In genomic region chr18:57023483-57023882, GRCh38 we compare ENCODE assay signal across 28 cellular contexts.
DNase-seq lines count a peak whose midpoint lies in the region; ATAC-seq, FAIRE-seq and TF ChIP-seq lines count a peak whose summit lies in the region.
"Had no signal": no experiment of that assay in that cellular context is flagged by ENCODE, and none has a peak within 500 bp of the region (broad histone marks: within the 10 kb centered on the region; RNA-seq: fewer than 3 reads in every experiment).

No MANE protein-coding gene starts in this region.

- H4K20me1 ChIP-seq in SK-N-SH (ENCODE audit: insufficient read depth) = no peaks in the 10 kb centered on the region

- peak; percentile 55 for FAIRE-seq in endometrium (lab: Jason Lieb, UNC)
- FAIRE-seq: H54, K562 had no signal

- H3K27ac ChIP-seq in A673 (ENCODE audit: low read depth, low read length, poor library complexity, severe bottlenecking) (no peak overlapping the region), SK-N-SH (ENCODE audit: low read depth in 2 of 2, low read length in 1 of 2) (no peak overlapping the region)
- H3K27ac ChIP-seq: 22Rv1, colonic mucosa, left lung had no signal

- H3K4me1 ChIP-seq in A673 (ENCODE audit: insufficient read depth, low read length, poor library complexity, severe bottlenecking) = peaks cover 22% of the 10 kb centered on the region
- H3K4me1 ChIP-seq in SK-N-SH (ENCODE audit: control insufficient read depth in 1 of 2, insufficient read depth in 2 of 2, low read depth in 1 of 2, low read length in 1 of 2) = peaks cover 5 to 9% of the 10 kb centered on the region in 2 experiments; a peak in 3 of 4 replicates
- H3K4me1 ChIP-seq: colonic mucosa, left lung had no signal

- no peak overlapping the region for H3K9ac ChIP-seq in SK-N-SH

- H3F3A ChIP-seq in SK-N-SH (replicated peaks; ENCODE audit: insufficient read depth) = no peaks in the 10 kb centered on the region

- TF ChIP-seq CTCF in A673 (conservative IDR thresholded peaks at IDR 0.05; ENCODE audit: low read depth, low read length) = no peak
- TF ChIP-seq CTCF in SK-N-SH (IDR thresholded peaks at IDR 0.05) = no peak

- ATAC-seq in GM18511 (IDR thresholded peaks at IDR 0.05; ENCODE audit: unreplicated experiment) (peak; percentile 64), HG02885 (IDR thresholded peaks at IDR 0.05; ENCODE audit: poor library complexity, unreplicated experiment) (peak; percentile 76), SK-N-SH treated with all-trans-retinoic acid at 6 μM for 48 hours (no peak)
- ATAC-seq: effector memory CD8-positive, alpha-beta T cell; K562; left lung; naive thymus-derived CD8-positive, alpha-beta T cell; right cardiac atrium had no signal

- peak; percentile 61 for DNase-seq in A673 (ENCODE audit: low spot score)
- no peak for DNase-seq in stimulated activated CD4-positive, alpha-beta T cell treated with anti-CD3 and anti-CD28 coated beads, Interleukin-4, amount 100 ng/mL, for 24 hours
- DNase-seq in SK-N-SH = no peak
- no peak for DNase-seq in T-helper 9 cell
- DNase-seq: activated CD4-positive, alpha-beta T cell treated with anti-CD3 and anti-CD28 coated beads, Interleukin-2, amount 50 U/mL, for 48 hours; activated CD4-positive, CD25-positive, alpha-beta regulatory T cell; activated naive CD4-positive, alpha-beta T cell; activated T-cell treated with anti-CD3 and anti-CD28 coated beads for 4 hours; AML-193; colonic mucosa; DMS79 treated with DMSO at 0.1 percent for 48 hours; effector memory CD8-positive, alpha-beta T cell; left lung; MM.1S; naive thymus-derived CD8-positive, alpha-beta T cell; NCI-H146; NCI-H2171 treated with DMSO at 0.1 percent for 48 hours; NCI-H526; right cardiac atrium; stimulated activated CD4-positive, alpha-beta T cell treated with anti-CD3 and anti-CD28 coated beads, Interleukin-12 subunit alpha, Interleukin-12 subunit beta, amount 100 ng/mL, for 4 hours; trophoblast cell had no signal

- H3K36me3 ChIP-seq in A673 (ENCODE audit: insufficient read depth, low read length, poor library complexity, severe bottlenecking) = no peaks in the 10 kb centered on the region
- no peaks in the 10 kb centered on the region for H3K36me3 ChIP-seq in SK-N-SH (replicated peaks in 1 of 2; ENCODE audit: control insufficient read depth in 1 of 2, insufficient read depth in 2 of 2, low read length in 1 of 2)
- H3K36me3 ChIP-seq: colonic mucosa had no signal

- H3K4me3 ChIP-seq in A673 (ENCODE audit: low read depth, low read length, poor library complexity, severe bottlenecking) (no peak overlapping the region), SK-N-SH (ENCODE audit: low read depth in 2 of 2, low read length in 1 of 2) (no peak overlapping the region)
- H3K4me3 ChIP-seq: colonic mucosa, K562, left lung had no signal

- CTCF ChIA-PET in A673 (lab: Charles Lee) = no interaction called here
- CTCF ChIA-PET in SK-N-SH (lab: Yijun Ruan, JAX) = interaction anchor here (1.0 to 1.2 kb wide), 2 partner anchors 126 to 539 kb away, joined by 3 read pairs; no protein-coding TSS in a partner anchor

- TF ChIP-seq RAD21 in SK-N-SH (IDR thresholded peaks at IDR 0.05; ENCODE audit: low read length) = no peak

- H3K9me2 ChIP-seq in SK-N-SH = no peaks in the 10 kb centered on the region

- no peak for TF ChIP-seq EP300 in SK-N-SH (IDR thresholded peaks at IDR 0.05; ENCODE audit: borderline replicate concordance in 1 of 2, low read depth in 1 of 2, low read length in 1 of 2)

- H3K4me2 ChIP-seq in SK-N-SH = no peak overlapping the region

- intact Hi-C loops in A673 (cut with micrococcal nuclease; ENCODE audit: unreplicated experiment) = no loop called here

- POLR2A ChIA-PET in A673 (lab: Charles Lee; ENCODE audit: low non-redundant PET) (interaction anchor here (0.6 kb wide), 1 partner anchor 9 kb away, joined by 4 read pairs; no protein-coding TSS in a partner anchor), SK-N-SH (lab: Yijun Ruan, JAX) (no interaction called here)

- H3K9me3 ChIP-seq in A673 (ENCODE audit: low read depth, low read length, poor library complexity, severe bottlenecking) (no peaks in the 10 kb centered on the region), SK-N-SH (no peaks in the 10 kb centered on the region)
- H3K9me3 ChIP-seq: colonic mucosa, left lung had no signal

- no TSS peak for BruUV-seq in A673 (replicated peaks; lab: Mats Ljungman, UMichigan)

- WGBS in SK-N-SH (ENCODE audit: low lambda C conversion rate) = 52% methylated on average over 3 of the region's 3 CpGs

- no peaks in the 10 kb centered on the region for H3K27me3 ChIP-seq in A673 (replicated peaks; ENCODE audit: insufficient read depth, low read depth, low read length, poor library complexity)
- no peaks in the 10 kb centered on the region for H3K27me3 ChIP-seq in SK-N-SH (ENCODE audit: insufficient read depth)
- H3K27me3 ChIP-seq: colonic mucosa, left lung had no signal

- no peaks in the 10 kb centered on the region for H3K79me2 ChIP-seq in SK-N-SH (ENCODE audit: insufficient read depth)

- H2AFZ ChIP-seq in SK-N-SH (ENCODE audit: low read depth) = no peak overlapping the region

TF ChIP-seq in SK-N-SH, 30 proteins besides CTCF, POLR2A, EP300 and RAD21:
- TF ChIP-seq USF1 (IDR thresholded peaks at IDR 0.05; ENCODE audit: borderline replicate concordance, low read depth) = no peak
- no peak for TF ChIP-seq RFX5 (IDR thresholded peaks at IDR 0.05; ENCODE audit: low read length)
- no peak for TF ChIP-seq NFIC (IDR thresholded peaks at IDR 0.05; ENCODE audit: borderline replicate concordance)
- no peak for TF ChIP-seq PBX3 (IDR thresholded peaks at IDR 0.05)
- TF ChIP-seq FOXJ3 (CRISPR knock-in tag; IDR thresholded peaks at IDR 0.05) = no peak
- TF ChIP-seq RCOR1 (IDR thresholded peaks at IDR 0.05; ENCODE audit: low read length) = no peak
- TF ChIP-seq MAX (IDR thresholded peaks at IDR 0.05; ENCODE audit: low read depth) = no peak
- no peak for TF ChIP-seq GABPA (IDR thresholded peaks at IDR 0.05; ENCODE audit: low read depth)
- TF ChIP-seq SIN3A (IDR thresholded peaks at IDR 0.05; ENCODE audit: borderline replicate concordance, low read depth, low read length) = no peak

TF ChIP-seq in SK-N-SH treated with all-trans-retinoic acid at 6 μM for 48 hours, 23 proteins besides CTCF, POLR2A, EP300 and RAD21 (continues in another document):
- TF ChIP-seq ZFP30 (CRISPR knock-in tag; IDR thresholded peaks at IDR 0.05) (no peak), ZNF8 (CRISPR knock-in tag; IDR thresholded peaks at IDR 0.05) (no peak), SNAI2 (CRISPR knock-in tag; IDR thresholded peaks at IDR 0.05) (no peak), CSDC2 (CRISPR knock-in tag; IDR thresholded peaks at IDR 0.05) (no peak), OSR1 (CRISPR knock-in tag; IDR thresholded peaks at IDR 0.05) (no peak), BACH2 (CRISPR knock-in tag; IDR thresholded peaks at IDR 0.05; ENCODE audit: borderline replicate concordance) (no peak), CSRNP3 (CRISPR knock-in tag; IDR thresholded peaks at IDR 0.05) (no peak), RARB (CRISPR knock-in tag; IDR thresholded peaks at IDR 0.05) (no peak), CREB5 (CRISPR knock-in tag; IDR thresholded peaks at IDR 0.05; ENCODE audit: low read depth) (no peak), ARNTL (CRISPR knock-in tag; IDR thresholded peaks at IDR 0.05; ENCODE audit: borderline replicate concordance, low read depth) (no peak), ZFP3 (CRISPR knock-in tag; IDR thresholded peaks at IDR 0.05) (no peak), PPARA (CRISPR knock-in tag; IDR thresholded peaks at IDR 0.05; ENCODE audit: borderline replicate concordance) (no peak), ZC3H10 (CRISPR knock-in tag; IDR thresholded peaks at IDR 0.05) (no peak)
